ENCODE assay signal across 21 cellular contexts in the genomic region with DNA sequence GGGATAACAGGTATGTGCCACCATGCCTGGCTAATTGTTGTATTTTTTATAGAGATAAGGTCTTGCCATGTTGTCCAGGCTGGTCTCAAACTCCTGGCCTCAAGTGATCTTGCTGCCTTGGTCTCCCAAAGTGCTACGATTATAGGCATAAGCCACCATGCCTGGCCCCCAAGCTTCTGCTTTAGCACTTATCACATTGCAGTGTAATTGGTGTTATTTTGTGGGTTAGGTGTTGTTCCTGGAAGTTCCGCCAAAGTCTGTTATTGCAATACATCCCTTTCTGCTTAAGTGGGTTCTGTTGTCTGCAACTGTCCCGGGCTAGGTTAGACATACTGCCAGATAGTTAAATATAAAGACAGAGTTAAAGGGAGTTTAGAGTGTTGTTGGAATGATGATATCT. TPM values are rescaled to one million over a fixed set of nuclear protein-coding genes. Genes with fewer than 3 reads are reported as not detected.
A peak's percentile ranks its signal among the peaks of the same experiment; 100 is the strongest.
DNase-seq lines count a peak whose midpoint lies in the region; ATAC-seq and TF ChIP-seq lines count a peak whose summit lies in the region.
"Had no signal": no experiment of that assay in that cellular context is flagged by ENCODE, and none has a peak within 500 bp of the region (broad histone marks: within the 10 kb centered on the region; RNA-seq: fewer than 3 reads in every experiment).

No MANE protein-coding gene starts in this region.

- H3K9ac ChIP-seq in neural cell (ENCODE audit: low read length) = no peak overlapping the region
- H3K9ac ChIP-seq: BLaER1, SK-N-SH had no signal

- TF ChIP-seq EP300 in neural cell (conservative IDR thresholded peaks at IDR 0.05; ENCODE audit: poor library complexity, severe bottlenecking) = no peak

- DNase-seq in CD8-positive, alpha-beta memory T cell = peak in 1 of 5 donors; percentile 17
- DNase-seq in KBM-7 (peak; percentile 11), putamen (ENCODE audit: low spot score) (no peak), NCI-H2107 treated with DMSO at 0.1 percent for 48 hours (lab: John Stamatoyannopoulos, UW; ENCODE audit: unreplicated experiment) (no peak), SJCRH30 (no peak)
- DNase-seq in effector memory CD8-positive, alpha-beta T cell = peak; percentile 5 to 17 (median 14)
- DNase-seq: CD4-positive, alpha-beta memory T cell; DND-41; H7; KG1; MV-4-11; NCI-H1694; NCI-H2081; NCI-H2171 treated with DMSO at 0.1 percent for 48 hours; NCI-H524 treated with DMSO at 0.1 percent for 48 hours; NCI-H82; SHP77 treated with DMSO at 0.1 percent for 48 hours; SK-N-SH had no signal

- H3K4me3 ChIP-seq in CD8-positive, alpha-beta memory T cell (ENCODE audit: low read length) = no peak overlapping the region
- H3K4me3 ChIP-seq in neural cell (ENCODE audit: low read length) = peak overlapping the region; percentile 86
- no peak overlapping the region for H3K4me3 ChIP-seq in SJCRH30
- H3K4me3 ChIP-seq: BLaER1 had no signal

- no peaks in the 10 kb centered on the region for H3K9me3 Mint-ChIP-seq in CD8-positive, alpha-beta memory T cell
- H3K9me3 Mint-ChIP-seq in effector memory CD8-positive, alpha-beta T cell = no peaks in the 10 kb centered on the region
- H3K9me3 Mint-ChIP-seq: CD4-positive, alpha-beta memory T cell had no signal

- peak overlapping the region in 5 of 7 donors; percentile 13 to 72 (median 65) for H3K4me3 Mint-ChIP-seq in CD8-positive, alpha-beta memory T cell
- peak overlapping the region; percentile 13 to 60 for H3K4me3 Mint-ChIP-seq in effector memory CD8-positive, alpha-beta T cell

- no peaks in the 10 kb centered on the region for H3K9me2 ChIP-seq in neural cell (ENCODE audit: insufficient read depth, low read length)
- H3K9me2 ChIP-seq: SK-N-SH had no signal

- peaks cover 3% of the 10 kb centered on the region for H3F3A ChIP-seq in neural cell (ENCODE audit: insufficient read depth, low read length, poor library complexity, severe bottlenecking)

- H3K27ac ChIP-seq in CD8-positive, alpha-beta memory T cell (ENCODE audit: low read depth, low read length) = no peak overlapping the region
- H3K27ac ChIP-seq in neural cell (ENCODE audit: low read length) (no peak overlapping the region), SJCRH30 (no peak overlapping the region)
- H3K27ac ChIP-seq: BLaER1, RWPE1 had no signal

- H3K4me2 ChIP-seq in neural cell (ENCODE audit: low read length) = no peak overlapping the region
- H3K4me2 ChIP-seq: BLaER1, SK-N-SH had no signal

- H3K4me1 Mint-ChIP-seq in CD8-positive, alpha-beta memory T cell = peaks cover 14 to 43% (median 37%) of the 10 kb centered on the region in 3 donors
- peaks cover 20 to 30% of the 10 kb centered on the region in 2 donors for H3K4me1 Mint-ChIP-seq in effector memory CD8-positive, alpha-beta T cell (ENCODE audit: low read depth in 2 of 2)

- peaks cover 0 to 17% (median 9%) of the 10 kb centered on the region in 3 donors for H3K36me3 Mint-ChIP-seq in CD8-positive, alpha-beta memory T cell
- H3K36me3 Mint-ChIP-seq in effector memory CD8-positive, alpha-beta T cell (ENCODE audit: insufficient read depth) = peaks cover 4% of the 10 kb centered on the region

- POLR2A ChIA-PET in CD8-positive, alpha-beta memory T cell (lab: Charles Lee) = no interaction called here

- TF ChIP-seq CTCF in neural cell (IDR thresholded peaks at IDR 0.05; ENCODE audit: poor library complexity, severe bottlenecking) = no peak

- peaks cover 0 to 1% of the 10 kb centered on the region in 2 donors for H3K27me3 Mint-ChIP-seq in CD8-positive, alpha-beta memory T cell
- H3K27me3 Mint-ChIP-seq in effector memory CD8-positive, alpha-beta T cell = no peaks in the 10 kb centered on the region
- H3K27me3 Mint-ChIP-seq: CD4-positive, alpha-beta memory T cell had no signal

- in situ Hi-C loops in KBM-7 (cut with MboI; ENCODE audit: low pct_unique_long_range_greater_than_20kb, low sequenced_read_pairs) = no loop called here

- no peaks in the 10 kb centered on the region for H3K27me3 ChIP-seq in CD8-positive, alpha-beta memory T cell (ENCODE audit: insufficient read depth, low read length, poor library complexity, severe bottlenecking)
- H3K27me3 ChIP-seq in neural cell (ENCODE audit: insufficient read depth, low read depth, low read length) = no peaks in the 10 kb centered on the region
- H3K27me3 ChIP-seq in SJCRH30 = no peaks in the 10 kb centered on the region
- H3K27me3 ChIP-seq: BLaER1 had no signal

- TF ChIP-seq RAD21 in neural cell (conservative IDR thresholded peaks at IDR 0.05) = no peak

- H3K27ac Mint-ChIP-seq in CD8-positive, alpha-beta memory T cell = peak overlapping the region in 6 of 8 donors; percentile 39 to 86 (median 68)
- peak overlapping the region; percentile 42 to 91 for H3K27ac Mint-ChIP-seq in effector memory CD8-positive, alpha-beta T cell

- ATAC-seq in effector memory CD8-positive, alpha-beta T cell (replicated peaks) = no peak

- peaks cover 62% of the 10 kb centered on the region for H3K79me2 ChIP-seq in neural cell (replicated peaks; ENCODE audit: insufficient read depth, low read length)

- peaks cover 30% of the 10 kb centered on the region for H3K4me1 ChIP-seq in CD8-positive, alpha-beta memory T cell (ENCODE audit: insufficient read depth, low read length)
- H3K4me1 ChIP-seq in SJCRH30 = peaks cover 5% of the 10 kb centered on the region

- no peaks in the 10 kb centered on the region for H4K20me1 ChIP-seq in neural cell (ENCODE audit: insufficient read depth)

- CTCF ChIA-PET in CD8-positive, alpha-beta memory T cell (lab: Charles Lee) = no interaction called here

- no peak overlapping the region for H2AFZ ChIP-seq in neural cell (ENCODE audit: low read depth, low read length)

- H3K9me3 ChIP-seq in CD8-positive, alpha-beta memory T cell (ENCODE audit: low read length) = no peaks in the 10 kb centered on the region
- H3K9me3 ChIP-seq in neural cell (ENCODE audit: low read length) = no peaks in the 10 kb centered on the region
- no peaks in the 10 kb centered on the region for H3K9me3 ChIP-seq in SJCRH30 (replicated peaks)
- H3K9me3 ChIP-seq: BLaER1, SK-N-SH had no signal

- no peaks in the 10 kb centered on the region for H3K36me3 ChIP-seq in CD8-positive, alpha-beta memory T cell (ENCODE audit: insufficient read depth, low read length)
- no peaks in the 10 kb centered on the region for H3K36me3 ChIP-seq in neural cell (ENCODE audit: insufficient read depth, low read length)
- no peaks in the 10 kb centered on the region for H3K36me3 ChIP-seq in SJCRH30

TF ChIP-seq in neural cell, 6 proteins besides CTCF, POLR2A, EP300 and RAD21:
- TF ChIP-seq TAF1 (IDR thresholded peaks at IDR 0.05; ENCODE audit: low read depth) (no peak), MXI1 (conservative IDR thresholded peaks at IDR 0.05; ENCODE audit: poor library complexity, severe bottlenecking) (no peak)
TF ChIP-seq in neural cell: peak in this region for 0.

RNA-seq across cellular contexts. Expression of gene ZCCHC17, which starts 3.4 kb away (rescaled TPM):
- 10 to 100 TPM; 30.4 to 30.8 TPM for total RNA-seq in CD8-positive, alpha-beta memory T cell
- 51.0 TPM for polyA plus RNA-seq in CD8-positive, alpha-beta memory T cell
- 140 and 146 TPM in 2 replicates for polyA plus RNA-seq in neural cell
- polyA minus RNA-seq in neural cell = 89.4 and 105 TPM in 2 replicates
- 44.9 and 46.5 TPM in 2 replicates for total RNA-seq in SJCRH30 (2014; rRNA removed; shearing (Covaris generic))

RNA-seq across cellular contexts. Expression of gene SNRNP40, which starts 3.6 kb away (rescaled TPM):
- 100 to 1,000 TPM; 120 TPM for total RNA-seq in CD8-positive, alpha-beta memory T cell
- polyA plus RNA-seq in CD8-positive, alpha-beta memory T cell = 89.3 TPM
- polyA plus RNA-seq in neural cell = 87.2 and 117 TPM in 2 replicates
- polyA minus RNA-seq in neural cell = 106 and 123 TPM in 2 replicates
- total RNA-seq in SJCRH30 (2014; rRNA removed; shearing (Covaris generic)) = 262 and 267 TPM in 2 replicates

Comparison
In these comparisons a context has a peak if more than half of its experiments do, and no peak if none do; other contexts are left out.
1. DNase-seq: peak in KBM-7 (single experiment) and effector memory CD8-positive, alpha-beta T cell (3 of 3); none in putamen (single experiment), NCI-H2107 treated with DMSO at 0.1 percent for 48 hours (single experiment) and SJCRH30 (0 of 2).